In genomic region chr7:128941323-128941890, GRCh38 we compare ENCODE assay signal across 1 cellular context.
A peak's percentile ranks its signal among the peaks of the same experiment; 100 is the strongest.
TF ChIP-seq lines count a peak whose summit lies in the region.

No MANE protein-coding gene starts in this region.

TF ChIP-seq in HepG2, 621 proteins besides CTCF, POLR2A, EP300 and RAD21:
- TF ChIP-seq HDAC6 (IDR thresholded peaks at IDR 0.05; ENCODE audit: low read depth, low read length) (no peak), TBX2 (CRISPR knock-in tag; IDR thresholded peaks at IDR 0.05; ENCODE audit: borderline replicate concordance) (0 out of 2 replicates have a peak, but pooled peaks have one; percentile 18)
